Comparison of ENCODE assay signal across 16 cellular contexts in the genomic region with DNA sequence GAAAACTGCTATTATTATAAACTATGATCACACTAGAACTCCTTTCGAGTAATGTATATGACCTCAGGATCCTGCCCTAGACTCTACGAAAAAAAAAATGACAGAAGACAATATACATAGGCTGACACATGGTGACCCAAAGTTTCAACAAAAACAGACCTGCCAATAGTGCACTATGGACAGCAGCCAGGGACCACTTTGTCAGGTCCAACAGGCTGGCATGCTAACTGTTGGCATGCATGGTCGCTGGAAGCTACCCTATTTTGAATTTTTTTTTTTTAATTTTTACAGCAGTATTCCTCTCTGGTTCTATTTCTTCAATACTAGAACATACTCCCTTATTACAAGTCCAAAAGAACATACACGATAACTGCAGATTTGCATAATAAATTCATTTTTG. TPM values are rescaled to one million over a fixed set of nuclear protein-coding genes. Genes with fewer than 3 reads are reported as not detected.
DNase-seq lines count a peak whose midpoint lies in the region; ATAC-seq and TF ChIP-seq lines count a peak whose summit lies in the region.
"Had no signal": no experiment of that assay in that cellular context is flagged by ENCODE, and none has a peak within 500 bp of the region (broad histone marks: within the 10 kb centered on the region; RNA-seq: fewer than 3 reads in every experiment).

No MANE protein-coding gene starts in this region.

- H3K27me3 Mint-ChIP-seq in activated T-cell treated with anti-CD3 and anti-CD28 coated beads, Interleukin-2, amount 50 U/mL, for 72 hours (ENCODE audit: low read depth), result no peaks in the 10 kb centered on the region
- H3K27me3 Mint-ChIP-seq in chondrocyte (ENCODE audit: low read depth) (no peaks in the 10 kb centered on the region), memory B cell (no peaks in the 10 kb centered on the region), natural killer cell (ENCODE audit: low read depth in 2 of 2) (no peaks in the 10 kb centered on the region)
- H3K27me3 Mint-ChIP-seq: CD4-positive, alpha-beta memory T cell had no signal

- H3K36me3 Mint-ChIP-seq in activated T-cell treated with anti-CD3 and anti-CD28 coated beads, Interleukin-2, amount 50 U/mL, for 72 hours (ENCODE audit: insufficient read depth in 2 of 2), result peaks cover 7 to 11% of the 10 kb centered on the region in 2 donors
- H3K36me3 Mint-ChIP-seq in chondrocyte (ENCODE audit: low read depth) (peaks cover 27% of the 10 kb centered on the region), memory B cell (peaks cover 23% of the 10 kb centered on the region), natural killer cell (no peaks in the 10 kb centered on the region)

- H3K9me2 ChIP-seq in OCI-LY7 (ENCODE audit: insufficient read depth, low read length), result no peaks in the 10 kb centered on the region

- H2AFZ ChIP-seq in OCI-LY7 (ENCODE audit: low read length), result no peak overlapping the region

- intact Hi-C loops in thyroid gland (cut with DNase I), result no loop called here
- intact Hi-C loops in natural killer cell (cut with micrococcal nuclease), result no loop called here
- intact Hi-C loops in OCI-LY7 (cut with micrococcal nuclease; ENCODE audit: unreplicated experiment), result no loop called here

- no peak for DNase-seq in activated T-cell treated with anti-CD3 and anti-CD28 coated beads, Interleukin-2, amount 50 U/mL, for 72 hours
- no peak for DNase-seq in activated T-cell treated with anti-CD3 and anti-CD28 coated beads, Interleukin-2, amount 50 U/mL, for 1 hour
- DNase-seq in chondrocyte (ENCODE audit: low spot score) (no peak), memory B cell (ENCODE audit: low spot score in 2 of 2) (no peak), thyroid gland (peak; percentile 40 to 41), natural killer cell (no peak), OCI-LY7 (ENCODE audit: low spot score) (no peak), NCI-H146 treated with DMSO at 0.1 percent for 48 hours (lab: John Stamatoyannopoulos, UW; ENCODE audit: unreplicated experiment) (no peak)
- DNase-seq: 8988T; CD4-positive, alpha-beta memory T cell; GDM1; GOT3; H7 had no signal

- H3K36me3 ChIP-seq in thyroid gland (peaks cover 0 to 8% of the 10 kb centered on the region in 2 donors), OCI-LY7 (ENCODE audit: insufficient read depth, low read length) (peaks cover 76% of the 10 kb centered on the region)

- no peaks in the 10 kb centered on the region for H3K9me3 ChIP-seq in thyroid gland
- no peaks in the 10 kb centered on the region for H3K9me3 ChIP-seq in OCI-LY7 (ENCODE audit: low read length)
- H3K9me3 ChIP-seq: BLaER1 had no signal

- H3K4me1 ChIP-seq in thyroid gland, result peaks cover 12 to 15% of the 10 kb centered on the region in 2 donors
- no peaks in the 10 kb centered on the region for H3K4me1 ChIP-seq in OCI-LY7 (ENCODE audit: insufficient read depth, low read length, poor library complexity, severe bottlenecking)

- no peaks in the 10 kb centered on the region for H3K9me3 Mint-ChIP-seq in activated T-cell treated with anti-CD3 and anti-CD28 coated beads, Interleukin-2, amount 50 U/mL, for 72 hours
- no peaks in the 10 kb centered on the region for H3K9me3 Mint-ChIP-seq in chondrocyte (ENCODE audit: low read depth)
- no peaks in the 10 kb centered on the region for H3K9me3 Mint-ChIP-seq in memory B cell
- H3K9me3 Mint-ChIP-seq in natural killer cell, result no peaks in the 10 kb centered on the region
- H3K9me3 Mint-ChIP-seq: CD14-positive monocyte; CD4-positive, alpha-beta memory T cell had no signal

- peaks cover 3% of the 10 kb centered on the region for H3K4me1 Mint-ChIP-seq in activated T-cell treated with anti-CD3 and anti-CD28 coated beads, Interleukin-2, amount 50 U/mL, for 72 hours (ENCODE audit: low read depth)
- H3K4me1 Mint-ChIP-seq in chondrocyte (ENCODE audit: low read depth) (no peaks in the 10 kb centered on the region), memory B cell (peaks cover 3% of the 10 kb centered on the region), natural killer cell (peaks cover 3 to 4% of the 10 kb centered on the region in 2 donors)
- H3K4me1 Mint-ChIP-seq: CD14-positive monocyte had no signal

- H3K79me2 ChIP-seq in OCI-LY7 (ENCODE audit: insufficient read depth, low read depth, low read length), result no peaks in the 10 kb centered on the region

- no peaks in the 10 kb centered on the region for H3K27me3 ChIP-seq in thyroid gland
- H3K27me3 ChIP-seq: BLaER1 had no signal

- POLR2A ChIA-PET in OCI-LY7 (lab: Charles Lee), result interaction anchor here (0.6 to 1.5 kb wide), 4 partner anchors 14 to 708 kb away, joined by 3 to 4 read pairs (median 4); no protein-coding TSS in a partner anchor

- no peak overlapping the region for H3K4me3 ChIP-seq in thyroid gland (replicated peaks in 1 of 3)
- no peak overlapping the region for H3K4me3 ChIP-seq in OCI-LY7 (ENCODE audit: low read depth, low read length, poor library complexity, severe bottlenecking)
- H3K4me3 ChIP-seq: BLaER1 had no signal

- H3K27ac Mint-ChIP-seq in activated T-cell treated with anti-CD3 and anti-CD28 coated beads, Interleukin-2, amount 50 U/mL, for 72 hours, result peak overlapping the region; percentile 69
- H3K27ac Mint-ChIP-seq in chondrocyte (ENCODE audit: unreplicated experiment) (peak overlapping the region; percentile 2), memory B cell (peak overlapping the region; percentile 36), natural killer cell (peak overlapping the region in 1 of 2 donors; percentile 8)
- H3K27ac Mint-ChIP-seq: CD14-positive monocyte had no signal

- ATAC-seq in activated T-cell treated with anti-CD3 and anti-CD28 coated beads, Interleukin-2, amount 50 U/mL, for 72 hours (replicated peaks in 1 of 2), result no peak
- ATAC-seq in memory B cell (ENCODE audit: low read depth) (no peak), natural killer cell (no peak)
- ATAC-seq: HCT116 had no signal

- CTCF ChIA-PET in OCI-LY7 (lab: Charles Lee; ENCODE audit: unreplicated experiment), result no interaction called here

- TF ChIP-seq CTCF in chondrocyte (IDR thresholded peaks at IDR 0.05) (no peak), thyroid gland (IDR thresholded peaks at IDR 0.05) (no peak), natural killer cell (IDR thresholded peaks at IDR 0.05) (no peak), OCI-LY7 (conservative IDR thresholded peaks at IDR 0.05; ENCODE audit: low read length) (no peak)

- WGBS in thyroid gland, 2 donors, result 55 to 56% methylated on average over 4 of the region's 4 CpGs

- BruUV-seq in OCI-LY7 (replicated peaks; lab: Mats Ljungman, UMichigan), result no TSS peak

- peak overlapping the region in 1 of 3 donors; percentile 27 for H3K27ac ChIP-seq in thyroid gland
- no peak overlapping the region for H3K27ac ChIP-seq in OCI-LY7 (ENCODE audit: low read depth, low read length, poor library complexity, severe bottlenecking)
- H3K27ac ChIP-seq: BLaER1 had no signal

- no peaks in the 10 kb centered on the region for H4K20me1 ChIP-seq in OCI-LY7 (ENCODE audit: insufficient read depth, low read length)

- H3K4me2 ChIP-seq in OCI-LY7 (ENCODE audit: low read length), result no peak overlapping the region
- H3K4me2 ChIP-seq: BLaER1 had no signal

- TF ChIP-seq POLR2A in thyroid gland (IDR thresholded peaks at IDR 0.05), result no peak

- H3K4me3 Mint-ChIP-seq in activated T-cell treated with anti-CD3 and anti-CD28 coated beads, Interleukin-2, amount 50 U/mL, for 72 hours, result no peak overlapping the region
- H3K4me3 Mint-ChIP-seq in chondrocyte (ENCODE audit: unreplicated experiment), result no peak overlapping the region
- no peak overlapping the region for H3K4me3 Mint-ChIP-seq in memory B cell
- no peak overlapping the region for H3K4me3 Mint-ChIP-seq in natural killer cell
- H3K4me3 Mint-ChIP-seq: CD14-positive monocyte; CD4-positive, alpha-beta memory T cell had no signal

RNA-seq across cellular contexts. Expression of a gene that starts 38.1 kb away (rescaled TPM):
- total RNA-seq in activated T-cell treated with anti-CD3 and anti-CD28 coated beads, Interleukin-2, amount 50 U/mL, for 72 hours, result 10 to 100 TPM; 39.8 to 51.4 TPM
- total RNA-seq in chondrocyte (24.4 to 32.8 TPM (median 25.0 TPM) in 3 replicates), thyroid gland (10 to 100 TPM; 54.7 to 84.4 (median 68.8) TPM), natural killer cell (10 to 100 TPM; 34.7 to 49.1 (median 38.5) TPM), OCI-LY7 (2022) (51.6 and 65.5 TPM in 2 replicates)
- total RNA-seq in OCI-LY7 (2014; rRNA removed; shearing (Covaris generic)), result 59.4 and 68.1 TPM in 2 replicates

Comparison
In these comparisons a context has a peak if more than half of its experiments do, and no peak if none do; other contexts are left out.
1. DNase-seq: peak in thyroid gland (2 of 2); none in activated T-cell treated with anti-CD3 and anti-CD28 coated beads, Interleukin-2, amount 50 U/mL, for 72 hours (0 of 2), activated T-cell treated with anti-CD3 and anti-CD28 coated beads, Interleukin-2, amount 50 U/mL, for 1 hour (single experiment), chondrocyte (single experiment), memory B cell (0 of 2), natural killer cell (single experiment), OCI-LY7 (single experiment) and NCI-H146 treated with DMSO at 0.1 percent for 48 hours (single experiment).